In genomic region chr9:87435189-87435880, GRCh38 we compare ENCODE assay signal across 23 cellular contexts.
"Had no signal": no experiment of that assay in that cellular context is flagged by ENCODE, and none has a peak within 500 bp of the region (broad histone marks: within the 10 kb centered on the region; RNA-seq: fewer than 3 reads in every experiment).

No MANE protein-coding gene starts in this region.

- ATAC-seq: gastroesophageal sphincter; left cardiac atrium; lower lobe of right lung; naive thymus-derived CD4-positive, alpha-beta T cell; sciatic nerve; stimulated activated memory B cell treated with anti-CD40 and anti-IgM and Interleukin-4, amounts not matched to agents 10 μg/mL and 1 μg/mL and 100 μg/mL, for 72 hours; upper lobe of right lung had no signal

- H3K9me3 ChIP-seq: esophagus squamous epithelium, gastroesophageal sphincter, left ventricle myocardium inferior, lower lobe of right lung, spleen, testis, tibial nerve, upper lobe of right lung, vagina had no signal

- H3K27ac Mint-ChIP-seq: memory B cell; naive thymus-derived CD4-positive, alpha-beta T cell; stimulated activated memory B cell treated with anti-CD40 and anti-IgM and Interleukin-4, amounts not matched to agents 10 μg/mL and 1 μg/mL and 100 μg/mL, for 72 hours; stimulated activated naive CD8-positive, alpha-beta T cell treated with anti-CD3 and anti-CD28 coated beads, Interleukin-15, Interleukin-2, amounts not matched to agents 100 ng/mL and 50 ng/mL, for 24 hours had no signal

- H3K27ac ChIP-seq: esophagus squamous epithelium, gastroesophageal sphincter, left ventricle myocardium inferior, lower lobe of right lung, spleen, testis, tibial nerve, upper lobe of right lung, vagina had no signal

- DNase-seq: dermis blood vessel endothelial cell; esophagus squamous epithelium; foreskin fibroblast; glutamatergic neuron; kidney; left cardiac atrium; left ventricle myocardium inferior; lower lobe of right lung; naive thymus-derived CD4-positive, alpha-beta T cell; posterior cingulate gyrus; spleen; stimulated activated CD4-positive, alpha-beta T cell treated with anti-CD3 and anti-CD28 coated beads, Interleukin-15, amount 100 ng/mL, for 24 hours; stimulated activated CD4-positive, alpha-beta T cell treated with anti-CD3 and anti-CD28 coated beads, Interleukin-1b, Interleukin-23, amount 100 ng/mL, for 48 hours; stimulated activated CD4-positive, alpha-beta T cell treated with anti-CD3 and anti-CD28 coated beads, Interleukin-4, amount 100 ng/mL, for 24 hours; testis; upper lobe of right lung had no signal

- H3K27me3 Mint-ChIP-seq: stimulated activated memory B cell treated with anti-CD40 and anti-IgM and Interleukin-4, amounts not matched to agents 10 μg/mL and 1 μg/mL and 100 μg/mL, for 72 hours; stimulated activated naive CD8-positive, alpha-beta T cell treated with anti-CD3 and anti-CD28 coated beads, Interleukin-15, Interleukin-2, amounts not matched to agents 100 ng/mL and 50 ng/mL, for 24 hours had no signal

- H3K36me3 ChIP-seq: esophagus squamous epithelium, gastroesophageal sphincter, left ventricle myocardium inferior, lower lobe of right lung, spleen, tibial nerve, upper lobe of right lung, vagina had no signal

- H3K4me1 Mint-ChIP-seq: memory B cell; naive thymus-derived CD4-positive, alpha-beta T cell; stimulated activated memory B cell treated with anti-CD40 and anti-IgM and Interleukin-4, amounts not matched to agents 10 μg/mL and 1 μg/mL and 100 μg/mL, for 72 hours had no signal

- H3K4me1 ChIP-seq: gastroesophageal sphincter, left ventricle myocardium inferior, lower lobe of right lung, spleen, testis, tibial nerve, upper lobe of right lung, vagina had no signal

- H3K4me3 ChIP-seq: esophagus squamous epithelium, gastroesophageal sphincter, left ventricle myocardium inferior, lower lobe of right lung, spleen, testis, tibial nerve, upper lobe of right lung, vagina had no signal

- H3K36me3 Mint-ChIP-seq: memory B cell; stimulated activated memory B cell treated with anti-CD40 and anti-IgM and Interleukin-4, amounts not matched to agents 10 μg/mL and 1 μg/mL and 100 μg/mL, for 72 hours had no signal

- H3K9me3 Mint-ChIP-seq: stimulated activated naive CD8-positive, alpha-beta T cell treated with anti-CD3 and anti-CD28 coated beads, Interleukin-15, Interleukin-2, amounts not matched to agents 100 ng/mL and 50 ng/mL, for 24 hours had no signal

- H3K4me3 Mint-ChIP-seq: memory B cell; naive thymus-derived CD4-positive, alpha-beta T cell; stimulated activated memory B cell treated with anti-CD40 and anti-IgM and Interleukin-4, amounts not matched to agents 10 μg/mL and 1 μg/mL and 100 μg/mL, for 72 hours; stimulated activated naive CD8-positive, alpha-beta T cell treated with anti-CD3 and anti-CD28 coated beads, Interleukin-15, Interleukin-2, amounts not matched to agents 100 ng/mL and 50 ng/mL, for 24 hours had no signal

- H3K27me3 ChIP-seq: gastroesophageal sphincter, spleen, testis, tibial nerve, upper lobe of right lung, vagina had no signal
